Comparison of ENCODE assay signal across 16 cellular contexts in the genomic region with DNA sequence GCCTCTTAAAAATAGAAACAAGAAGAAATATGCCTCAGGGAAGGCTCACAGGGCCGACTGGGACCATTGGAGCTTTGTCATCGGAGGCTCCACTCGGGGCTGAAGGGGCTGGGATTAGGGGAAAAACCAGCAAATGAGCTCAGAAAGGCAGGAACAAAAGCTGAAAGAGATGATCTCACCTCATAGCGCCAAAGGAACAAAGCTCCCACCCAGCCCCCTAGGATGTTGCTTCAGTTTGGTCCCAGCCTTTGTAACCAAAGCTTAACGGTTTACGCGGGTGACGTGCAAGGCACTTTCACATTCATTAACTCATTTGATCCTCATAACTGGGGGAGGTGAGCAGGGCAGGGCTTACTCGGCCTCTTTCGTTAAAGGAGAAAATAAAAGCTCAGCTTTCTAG.
DNase-seq lines count a peak whose midpoint lies in the region; ATAC-seq, FAIRE-seq and TF ChIP-seq lines count a peak whose summit lies in the region.
"Had no signal": no experiment of that assay in that cellular context is flagged by ENCODE, and none has a peak within 500 bp of the region (broad histone marks: within the 10 kb centered on the region; RNA-seq: fewer than 3 reads in every experiment).

No MANE protein-coding gene starts in this region.

- H2BK15ac ChIP-seq in mesendoderm (replicated peaks; ENCODE audit: low read depth), result no peak overlapping the region

- H3K36me3 Mint-ChIP-seq in GM23338 (ENCODE audit: low read depth), result peaks cover 6% of the 10 kb centered on the region; the same call in 2 of the 3 replicates
- H3K36me3 Mint-ChIP-seq in astrocyte (ENCODE audit: low read depth, unreplicated experiment), result peaks cover 2% of the 10 kb centered on the region
- H3K36me3 Mint-ChIP-seq in nephron progenitor cell (ENCODE audit: low read depth), result peaks cover 5% of the 10 kb centered on the region

- TF ChIP-seq CTCF in GM23338 (conservative IDR thresholded peaks at IDR 0.05; ENCODE audit: low read depth in 2 of 2) (no peak), astrocyte (IDR thresholded peaks at IDR 0.05; ENCODE audit: insufficient read depth, low read depth, low read length) (no peak), nephron progenitor cell (IDR thresholded peaks at IDR 0.05) (no peak), right atrium auricular region (IDR thresholded peaks at IDR 0.05) (no peak)

- H3F3A ChIP-seq in GM23338 (replicated peaks; ENCODE audit: low read depth), result no peaks in the 10 kb centered on the region

- H3K27ac Mint-ChIP-seq in GM23338, result no peak overlapping the region
- no peak overlapping the region for H3K27ac Mint-ChIP-seq in astrocyte (ENCODE audit: unreplicated experiment)
- H3K27ac Mint-ChIP-seq in nephron progenitor cell, result no peak overlapping the region
- H3K27ac Mint-ChIP-seq: CD4-positive, alpha-beta T cell; H9 had no signal

- no peaks in the 10 kb centered on the region for H4K20me1 ChIP-seq in GM23338 (replicated peaks; ENCODE audit: insufficient read depth)
- no peaks in the 10 kb centered on the region for H4K20me1 ChIP-seq in astrocyte (ENCODE audit: insufficient read depth, low read length)

- H3K4me3 Mint-ChIP-seq in GM23338, result no peak overlapping the region
- H3K4me3 Mint-ChIP-seq in astrocyte (ENCODE audit: unreplicated experiment), result no peak overlapping the region
- no peak overlapping the region for H3K4me3 Mint-ChIP-seq in nephron progenitor cell
- H3K4me3 Mint-ChIP-seq: CD4-positive, alpha-beta T cell; H9 had no signal

- H3K36me3 ChIP-seq in GM23338 (ENCODE audit: insufficient read depth), result no peaks in the 10 kb centered on the region
- no peaks in the 10 kb centered on the region for H3K36me3 ChIP-seq in astrocyte (ENCODE audit: insufficient read depth, low read length)
- H3K36me3 ChIP-seq in mesendoderm (ENCODE audit: control insufficient read depth, insufficient read depth, low read length), result no peaks in the 10 kb centered on the region
- no peaks in the 10 kb centered on the region for H3K36me3 ChIP-seq in right atrium auricular region
- H3K36me3 ChIP-seq: BE2C had no signal

- no peak overlapping the region for H2BK120ac ChIP-seq in mesendoderm (ENCODE audit: low read depth, low read length)

- H4K8ac ChIP-seq in mesendoderm (ENCODE audit: low read depth, low read length), result no peak overlapping the region

- WGBS in mesendoderm (ENCODE audit: extremely low coverage, insufficient coverage, low lambda C conversion rate), result no CpG with 5 or more reads among the region's 10 CpGs

- H3K4ac ChIP-seq in mesendoderm (ENCODE audit: low read depth, low read length), result no peak overlapping the region

- H3K9ac ChIP-seq in astrocyte (ENCODE audit: low read length) (no peak overlapping the region), mesendoderm (ENCODE audit: low read length) (no peak overlapping the region)

- H3K27ac ChIP-seq in GM23338 (ENCODE audit: low read depth) (no peak overlapping the region), astrocyte (ENCODE audit: low read depth, low read length) (no peak overlapping the region), mesendoderm (ENCODE audit: low read depth, low read length) (no peak overlapping the region), right atrium auricular region (no peak overlapping the region)
- H3K27ac ChIP-seq: C4-2B had no signal

- H3K4me3 ChIP-seq in GM23338, result no peak overlapping the region
- H3K4me3 ChIP-seq in astrocyte (ENCODE audit: insufficient read depth, low read depth, low read length), result no peak overlapping the region
- H3K4me3 ChIP-seq in mesendoderm (ENCODE audit: low read length), result no peak overlapping the region
- no peak overlapping the region for H3K4me3 ChIP-seq in right atrium auricular region

- FAIRE-seq in astrocyte (lab: Jason Lieb, UNC), result no peak
- FAIRE-seq: D721Med, GM12892, GM18507, H1 had no signal

- 0 out of 2 replicates have a peak overlapping the region, but pooled peaks have one; percentile 18 for H2AFZ ChIP-seq in GM23338
- peak overlapping the region; percentile 10 for H2AFZ ChIP-seq in astrocyte (ENCODE audit: low read depth, low read length)

- no peaks in the 10 kb centered on the region for H3K4me1 ChIP-seq in GM23338 (ENCODE audit: insufficient read depth)
- no peaks in the 10 kb centered on the region for H3K4me1 ChIP-seq in astrocyte (ENCODE audit: insufficient read depth, low read length)
- H3K4me1 ChIP-seq in mesendoderm (ENCODE audit: control insufficient read depth, low read depth, low read length), result no peaks in the 10 kb centered on the region
- no peaks in the 10 kb centered on the region for H3K4me1 ChIP-seq in right atrium auricular region
- H3K4me1 ChIP-seq: BE2C had no signal

- 0 out of 2 replicates have a peak, but pooled peaks cover 7% of the 10 kb centered on the region for H3K9me2 ChIP-seq in GM23338 (ENCODE audit: insufficient read depth)

- H3K27me3 ChIP-seq in GM23338 (ENCODE audit: insufficient read depth) (no peaks in the 10 kb centered on the region), astrocyte (ENCODE audit: insufficient read depth, low read length) (no peaks in the 10 kb centered on the region), mesendoderm (ENCODE audit: insufficient read depth, low read length, poor library complexity) (no peaks in the 10 kb centered on the region), right atrium auricular region (no peaks in the 10 kb centered on the region)
- H3K27me3 ChIP-seq: BE2C had no signal

- H3K79me2 ChIP-seq in GM23338 (replicated peaks; ENCODE audit: insufficient read depth), result no peaks in the 10 kb centered on the region
- H3K79me2 ChIP-seq in astrocyte (ENCODE audit: insufficient read depth, low read length), result no peaks in the 10 kb centered on the region
- no peaks in the 10 kb centered on the region for H3K79me2 ChIP-seq in mesendoderm (ENCODE audit: control insufficient read depth, insufficient read depth, low read length)

- no peaks in the 10 kb centered on the region for H3K79me1 ChIP-seq in mesendoderm (ENCODE audit: low read length)

- H3K18ac ChIP-seq in mesendoderm (ENCODE audit: low read length), result no peak overlapping the region

- H3K9me3 Mint-ChIP-seq in GM23338, result peaks cover 15% of the 10 kb centered on the region
- H3K9me3 Mint-ChIP-seq in astrocyte (ENCODE audit: unreplicated experiment), result peaks cover 10% of the 10 kb centered on the region
- peaks cover 20% of the 10 kb centered on the region for H3K9me3 Mint-ChIP-seq in nephron progenitor cell
- H3K9me3 Mint-ChIP-seq: CD4-positive, alpha-beta T cell had no signal

- H4K5ac ChIP-seq in mesendoderm (ENCODE audit: low read length), result no peak overlapping the region

- no peak for ATAC-seq in GM23338

- H3K56ac ChIP-seq in mesendoderm (ENCODE audit: low read length), result no peak overlapping the region

- no peak overlapping the region for H3K23ac ChIP-seq in mesendoderm (ENCODE audit: low read length)

- DNase-seq in GM23338 (ENCODE audit: low spot score), result no peak
- peak; percentile 8 for DNase-seq in astrocyte (ENCODE audit: low read depth)
- DNase-seq in mesendoderm, result peak; percentile 7
- DNase-seq in AG20443 (ENCODE audit: low spot score), result no peak
- DNase-seq in nephron progenitor cell, result no peak
- no peak for DNase-seq in right atrium auricular region (ENCODE audit: low spot score)
- DNase-seq: BE2C; Caco-2; CD4-positive, alpha-beta T cell; GDM1; H9 had no signal

- no peaks in the 10 kb centered on the region for H3K9me3 ChIP-seq in astrocyte (ENCODE audit: insufficient read depth, low read depth, low read length)
- H3K9me3 ChIP-seq in right atrium auricular region, result peaks cover 0 to 7% of the 10 kb centered on the region in 2 donors
- H3K9me3 ChIP-seq: BE2C had no signal

- no peak overlapping the region for H2BK5ac ChIP-seq in mesendoderm (ENCODE audit: low read length)

- H3K27me3 Mint-ChIP-seq in GM23338 (ENCODE audit: insufficient read depth, low read depth, poor library complexity) (peaks cover 4% of the 10 kb centered on the region), astrocyte (ENCODE audit: low read depth, unreplicated experiment) (peaks cover under 1% of the 10 kb centered on the region), nephron progenitor cell (ENCODE audit: low read depth, poor library complexity) (peaks cover 13% of the 10 kb centered on the region)
- H3K27me3 Mint-ChIP-seq: CD4-positive, alpha-beta T cell had no signal

- no peak overlapping the region for H2AK5ac ChIP-seq in mesendoderm (ENCODE audit: low read length)

- no peak overlapping the region for H3K4me2 ChIP-seq in GM23338
- peak overlapping the region; percentile 29 for H3K4me2 ChIP-seq in astrocyte (ENCODE audit: low read length)
- H3K4me2 ChIP-seq in mesendoderm (ENCODE audit: low read length), result no peak overlapping the region

- H3K4me1 Mint-ChIP-seq in GM23338 (no peaks in the 10 kb centered on the region; the same call in 1 of the 3 replicates), astrocyte (ENCODE audit: low read depth, unreplicated experiment) (no peaks in the 10 kb centered on the region), nephron progenitor cell (peaks cover 13% of the 10 kb centered on the region)

TF ChIP-seq in GM23338, 12 proteins besides CTCF, POLR2A, EP300 and RAD21:
- TF ChIP-seq ZNF114 (CRISPR knock-in tag; IDR thresholded peaks at IDR 0.05), result no peak

Comparison
In these comparisons a context has a peak if more than half of its experiments do, and no peak if none do; other contexts are left out.
1. DNase-seq: peak in astrocyte (single experiment) and mesendoderm (single experiment); none in GM23338 (single experiment), AG20443 (single experiment), nephron progenitor cell (single experiment) and right atrium auricular region (single experiment).